ENCODE assay signal across 28 cellular contexts in genomic region chr14:28952707-28953106, GRCh38.
DNase-seq lines count a peak whose midpoint lies in the region; TF ChIP-seq lines count a peak whose summit lies in the region.
"Had no signal": no experiment of that assay in that cellular context is flagged by ENCODE, and none has a peak within 500 bp of the region (broad histone marks: within the 10 kb centered on the region; RNA-seq: fewer than 3 reads in every experiment).

No MANE protein-coding gene starts in this region.

- H3K27ac Mint-ChIP-seq in osteocyte (ENCODE audit: unreplicated experiment): no peak overlapping the region
- H3K27ac Mint-ChIP-seq: activated B cell treated with CpG ODN at 0.5 μM for 24 hours; activated CD8-positive, alpha-beta memory T cell treated with anti-CD3 and anti-CD28 coated beads, Interleukin-2, amount 10 ng/mL, durations not matched to agents 7 days and 5 days; activated naive CD8-positive, alpha-beta T cell treated with anti-CD3 and anti-CD28 coated beads, Interleukin-2, amount 50 U/mL, for 24 hours; CD14-positive monocyte; dendritic cell treated with granulocyte-macrophage colony-stimulating factor and Interleukin-4, amounts not matched to agents 40 ng/mL and 50 ng/mL, for 4 days; endodermal cell; IgD-negative memory B cell; natural killer cell; stimulated activated naive CD8-positive, alpha-beta T cell treated with anti-CD3 and anti-CD28 coated beads, Interleukin-15, Interleukin-2, amounts not matched to agents 100 ng/mL and 50 ng/mL, for 24 hours had no signal

- no peaks in the 10 kb centered on the region for H3K9me3 ChIP-seq in WERI-Rb-1 (ENCODE audit: severe bottlenecking)
- H3K9me3 ChIP-seq: uterus had no signal

- no peaks in the 10 kb centered on the region for H3K27me3 ChIP-seq in WERI-Rb-1 (ENCODE audit: insufficient read depth, low read depth, severe bottlenecking)
- H3K27me3 ChIP-seq: heart left ventricle, uterus had no signal

- H3K4me1 Mint-ChIP-seq in osteocyte (ENCODE audit: unreplicated experiment): no peaks in the 10 kb centered on the region
- H3K4me1 Mint-ChIP-seq: activated B cell treated with CpG ODN at 0.5 μM for 24 hours; activated CD8-positive, alpha-beta memory T cell treated with anti-CD3 and anti-CD28 coated beads, Interleukin-2, amount 10 ng/mL, durations not matched to agents 7 days and 5 days; activated naive CD8-positive, alpha-beta T cell treated with anti-CD3 and anti-CD28 coated beads, Interleukin-2, amount 50 U/mL, for 24 hours; CD14-positive monocyte; endodermal cell; IgD-negative memory B cell; natural killer cell had no signal

- no peaks in the 10 kb centered on the region for H3K36me3 ChIP-seq in WERI-Rb-1
- H3K36me3 ChIP-seq: heart left ventricle, uterus had no signal

- no peaks in the 10 kb centered on the region for H3K36me3 Mint-ChIP-seq in osteocyte (ENCODE audit: unreplicated experiment)
- H3K36me3 Mint-ChIP-seq: activated CD8-positive, alpha-beta memory T cell treated with anti-CD3 and anti-CD28 coated beads, Interleukin-2, amount 10 ng/mL, durations not matched to agents 7 days and 5 days; CD14-positive monocyte; IgD-negative memory B cell had no signal

- DNase-seq in DMS79 (lab: John Stamatoyannopoulos, UW) (peak; percentile 53), NCI-H1092 treated with DMSO at 0.1 percent for 48 hours (lab: John Stamatoyannopoulos, UW) (peak; percentile 83), NCI-H345 treated with DMSO at 0.1 percent for 48 hours (lab: John Stamatoyannopoulos, UW; ENCODE audit: unreplicated experiment) (peak; percentile 42), WERI-Rb-1 (no peak), osteocyte (ENCODE audit: extremely low spot score, unreplicated experiment) (no peak), SIG-M5 treated with dmso at 0.1 percent for 504 hours (lab: John Stamatoyannopoulos, UW; ENCODE audit: unreplicated experiment) (no peak)
- DNase-seq: activated B cell treated with CpG ODN at 0.5 μM for 24 hours; activated CD8-positive, alpha-beta memory T cell treated with anti-CD3 and anti-CD28 coated beads, Interleukin-2, amount 10 ng/mL, durations not matched to agents 7 days and 5 days; activated naive CD8-positive, alpha-beta T cell treated with anti-CD3 and anti-CD28 coated beads, Interleukin-2, amount 50 U/mL, for 24 hours; activated T-cell treated with anti-CD3 and anti-CD28 coated beads, Interleukin-2, amount 50 U/mL, for 48 hours; central memory CD4-positive, alpha-beta T cell; endodermal cell; foreskin fibroblast; H7; heart left ventricle; kidney; natural killer cell; NCI-H1694 treated with DMSO at 0.1 percent for 48 hours; Right ventricle myocardium superior; SW 1271; T1000; uterus had no signal

- H3K27me3 Mint-ChIP-seq in osteocyte (ENCODE audit: unreplicated experiment): no peaks in the 10 kb centered on the region
- H3K27me3 Mint-ChIP-seq: activated B cell treated with CpG ODN at 0.5 μM for 24 hours; activated CD8-positive, alpha-beta memory T cell treated with anti-CD3 and anti-CD28 coated beads, Interleukin-2, amount 10 ng/mL, durations not matched to agents 7 days and 5 days; activated naive CD8-positive, alpha-beta T cell treated with anti-CD3 and anti-CD28 coated beads, Interleukin-2, amount 50 U/mL, for 24 hours; dendritic cell treated with granulocyte-macrophage colony-stimulating factor and Interleukin-4, amounts not matched to agents 40 ng/mL and 50 ng/mL, for 4 days; IgD-negative memory B cell; stimulated activated naive CD8-positive, alpha-beta T cell treated with anti-CD3 and anti-CD28 coated beads, Interleukin-15, Interleukin-2, amounts not matched to agents 100 ng/mL and 50 ng/mL, for 24 hours had no signal

- no peak overlapping the region for H3K4me3 Mint-ChIP-seq in osteocyte (ENCODE audit: unreplicated experiment)
- H3K4me3 Mint-ChIP-seq: activated B cell treated with CpG ODN at 0.5 μM for 24 hours; activated CD8-positive, alpha-beta memory T cell treated with anti-CD3 and anti-CD28 coated beads, Interleukin-2, amount 10 ng/mL, durations not matched to agents 7 days and 5 days; activated naive CD8-positive, alpha-beta T cell treated with anti-CD3 and anti-CD28 coated beads, Interleukin-2, amount 50 U/mL, for 24 hours; CD14-positive monocyte; dendritic cell treated with granulocyte-macrophage colony-stimulating factor and Interleukin-4, amounts not matched to agents 40 ng/mL and 50 ng/mL, for 4 days; endodermal cell; natural killer cell; stimulated activated naive CD8-positive, alpha-beta T cell treated with anti-CD3 and anti-CD28 coated beads, Interleukin-15, Interleukin-2, amounts not matched to agents 100 ng/mL and 50 ng/mL, for 24 hours had no signal

- H3K27ac ChIP-seq in VCaP (peak overlapping the region; percentile 90), WERI-Rb-1 (no peak overlapping the region)
- H3K27ac ChIP-seq: heart left ventricle, uterus had no signal

- no peak overlapping the region for H3K4me3 ChIP-seq in WERI-Rb-1 (ENCODE audit: low read depth, low read length)
- H3K4me3 ChIP-seq: heart left ventricle, lung, uterus had no signal

- peaks cover 16% of the 10 kb centered on the region for H3K9me3 Mint-ChIP-seq in osteocyte (ENCODE audit: unreplicated experiment)

- TF ChIP-seq CTCF in VCaP (conservative IDR thresholded peaks at IDR 0.05) (no peak), WERI-Rb-1 (IDR thresholded peaks at IDR 0.05; ENCODE audit: low read depth, low read length) (no peak), osteocyte (IDR thresholded peaks at IDR 0.05) (no peak)

Comparison
In these comparisons a context has a peak if more than half of its experiments do, and no peak if none do; other contexts are left out.
1. DNase-seq: peak in DMS79 (single experiment), NCI-H1092 treated with DMSO at 0.1 percent for 48 hours (single experiment) and NCI-H345 treated with DMSO at 0.1 percent for 48 hours (single experiment); none in WERI-Rb-1 (single experiment), osteocyte (single experiment) and SIG-M5 treated with dmso at 0.1 percent for 504 hours (single experiment).